In genomic region chr5:112077180-112077579, GRCh38 we compare ENCODE assay signal across 10 cellular contexts.
DNase-seq lines count a peak whose midpoint lies in the region; ATAC-seq lines count a peak whose summit lies in the region.
"Had no signal": no experiment of that assay in that cellular context is flagged by ENCODE, and none has a peak within 500 bp of the region (broad histone marks: within the 10 kb centered on the region; RNA-seq: fewer than 3 reads in every experiment).

No MANE protein-coding gene starts in this region.

- peak; percentile 26 for DNase-seq in kidney tubule cell (ENCODE audit: low spot score)
- no peak for DNase-seq in NCI-H446 (lab: John Stamatoyannopoulos, UW)
- no peak for DNase-seq in activated CD4-positive, alpha-beta T cell treated with anti-CD3 and anti-CD28 coated beads, Interleukin-2, amount 50 U/mL, for 4 hours
- no peak for DNase-seq in NCI-H1417 treated with DMSO at 0.1 percent for 48 hours (lab: John Stamatoyannopoulos, UW)
- DNase-seq in NK-92 treated with Interleukin-12 subunit alpha and Interleukin-12 subunit beta, amount 100 ng/mL, for 24 hours (lab: John Stamatoyannopoulos, UW), result no peak
- DNase-seq: activated CD4-positive, alpha-beta T cell treated with anti-CD3 and anti-CD28 coated beads, Interleukin-2, amount 10 ng/mL, durations not matched to agents 24 days and 14 days; SIG-M5 had no signal

- ATAC-seq in GM18867 (IDR thresholded peaks at IDR 0.05; ENCODE audit: unreplicated experiment), result peak; percentile 88
- peak; percentile 86 for ATAC-seq in GM21619 (IDR thresholded peaks at IDR 0.05; ENCODE audit: unreplicated experiment)
- ATAC-seq in HG03457 (IDR thresholded peaks at IDR 0.05; ENCODE audit: unreplicated experiment), result peak; percentile 77
